Comparison of ENCODE assay signal across 1 cellular context in genomic region chr5:140245354-140245753, GRCh38.
TF ChIP-seq lines count a peak whose summit lies in the region.

No MANE protein-coding gene starts in this region.

TF ChIP-seq in IMR-90, 13 proteins besides CTCF, POLR2A, EP300 and RAD21 (continued from another document):
- no peak for TF ChIP-seq ELK1 (IDR thresholded peaks at IDR 0.05; ENCODE audit: borderline replicate concordance, low read depth, low read length)
- TF ChIP-seq USF2 (IDR thresholded peaks at IDR 0.05; ENCODE audit: low read depth, low read length), result no peak
- no peak for TF ChIP-seq SMC3 (IDR thresholded peaks at IDR 0.05; ENCODE audit: low read depth, low read length)
- no peak for TF ChIP-seq RCOR1 (IDR thresholded peaks at IDR 0.05; ENCODE audit: insufficient replicate concordance, low read length)
- no peak for TF ChIP-seq MAZ (IDR thresholded peaks at IDR 0.05; ENCODE audit: borderline replicate concordance, low read depth, low read length)
- TF ChIP-seq BHLHE40 (IDR thresholded peaks at IDR 0.05; ENCODE audit: low read depth, low read length), result no peak
- no peak for TF ChIP-seq CEBPB (IDR thresholded peaks at IDR 0.05; ENCODE audit: low read depth, low read length)
